Comparison of ENCODE assay signal across 8 cellular contexts in the genomic region with DNA sequence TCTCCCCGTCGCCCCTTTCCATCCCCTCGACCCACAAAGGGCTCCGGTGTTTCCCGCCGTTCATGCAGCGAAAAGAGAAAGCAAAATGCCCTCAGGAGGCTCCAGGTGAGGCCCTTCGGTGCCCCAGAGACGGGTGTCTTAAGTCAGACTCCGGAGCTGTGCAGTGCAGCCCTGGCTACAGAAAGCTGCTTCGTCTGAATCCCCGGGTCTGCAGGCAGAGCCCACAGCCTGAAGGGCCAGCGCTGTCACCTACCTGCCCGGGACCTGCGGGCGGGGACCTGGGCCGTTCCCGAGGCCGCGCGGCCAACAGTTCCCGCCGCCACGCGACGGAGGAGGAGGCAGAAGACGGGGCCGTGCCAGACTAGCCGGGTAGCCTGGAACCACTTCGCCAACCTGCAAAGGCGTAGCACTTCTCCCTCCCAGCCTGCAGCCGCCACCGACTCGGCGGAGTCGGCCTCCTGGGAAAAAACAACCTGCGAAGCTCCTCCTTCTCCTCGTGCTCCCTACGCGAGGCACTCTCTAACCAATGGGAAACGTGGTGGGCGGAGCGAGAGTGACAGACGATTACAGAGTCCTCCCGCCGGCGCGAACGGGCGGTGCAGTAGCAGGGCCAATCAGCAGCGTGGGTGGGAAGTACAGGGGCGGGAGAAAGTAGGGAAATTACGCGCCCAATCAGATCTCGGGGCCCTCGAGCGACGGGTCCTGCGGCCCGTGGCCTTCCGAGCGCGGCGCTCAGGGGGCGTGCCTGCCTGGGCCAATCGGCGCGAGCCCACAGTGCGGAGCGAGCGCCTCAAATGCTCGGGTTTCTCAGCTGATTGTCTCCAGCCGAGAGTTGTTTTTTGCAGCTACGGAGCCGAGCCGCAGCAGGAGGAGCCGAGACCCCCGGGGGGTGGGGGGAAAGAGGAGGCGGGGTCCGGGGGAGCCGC. TPM values are rescaled to one million over a fixed set of nuclear protein-coding genes. Genes with fewer than 3 reads are reported as not detected.
DNase-seq lines count a peak whose midpoint lies in the region; ATAC-seq and TF ChIP-seq lines count a peak whose summit lies in the region.

A gene with protein sequence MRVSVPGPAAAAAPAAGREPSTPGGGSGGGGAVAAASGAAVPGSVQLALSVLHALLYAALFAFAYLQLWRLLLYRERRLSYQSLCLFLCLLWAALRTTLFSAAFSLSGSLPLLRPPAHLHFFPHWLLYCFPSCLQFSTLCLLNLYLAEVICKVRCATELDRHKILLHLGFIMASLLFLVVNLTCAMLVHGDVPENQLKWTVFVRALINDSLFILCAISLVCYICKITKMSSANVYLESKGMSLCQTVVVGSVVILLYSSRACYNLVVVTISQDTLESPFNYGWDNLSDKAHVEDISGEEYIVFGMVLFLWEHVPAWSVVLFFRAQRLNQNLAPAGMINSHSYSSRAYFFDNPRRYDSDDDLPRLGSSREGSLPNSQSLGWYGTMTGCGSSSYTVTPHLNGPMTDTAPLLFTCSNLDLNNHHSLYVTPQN (plus strand): TSS at position 774 of the 926 bp plus-strand sequence. CDS start 312 bp downstream, outside the sequence.
A gene with protein sequence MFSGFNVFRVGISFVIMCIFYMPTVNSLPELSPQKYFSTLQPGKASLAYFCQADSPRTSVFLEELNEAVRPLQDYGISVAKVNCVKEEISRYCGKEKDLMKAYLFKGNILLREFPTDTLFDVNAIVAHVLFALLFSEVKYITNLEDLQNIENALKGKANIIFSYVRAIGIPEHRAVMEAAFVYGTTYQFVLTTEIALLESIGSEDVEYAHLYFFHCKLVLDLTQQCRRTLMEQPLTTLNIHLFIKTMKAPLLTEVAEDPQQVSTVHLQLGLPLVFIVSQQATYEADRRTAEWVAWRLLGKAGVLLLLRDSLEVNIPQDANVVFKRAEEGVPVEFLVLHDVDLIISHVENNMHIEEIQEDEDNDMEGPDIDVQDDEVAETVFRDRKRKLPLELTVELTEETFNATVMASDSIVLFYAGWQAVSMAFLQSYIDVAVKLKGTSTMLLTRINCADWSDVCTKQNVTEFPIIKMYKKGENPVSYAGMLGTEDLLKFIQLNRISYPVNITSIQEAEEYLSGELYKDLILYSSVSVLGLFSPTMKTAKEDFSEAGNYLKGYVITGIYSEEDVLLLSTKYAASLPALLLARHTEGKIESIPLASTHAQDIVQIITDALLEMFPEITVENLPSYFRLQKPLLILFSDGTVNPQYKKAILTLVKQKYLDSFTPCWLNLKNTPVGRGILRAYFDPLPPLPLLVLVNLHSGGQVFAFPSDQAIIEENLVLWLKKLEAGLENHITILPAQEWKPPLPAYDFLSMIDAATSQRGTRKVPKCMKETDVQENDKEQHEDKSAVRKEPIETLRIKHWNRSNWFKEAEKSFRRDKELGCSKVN (minus strand): TSS at position 443 of the 926 bp plus-strand sequence. CDS start 8,948 bp downstream, outside the sequence.

- intact Hi-C loops in CD4-positive, alpha-beta T cell (cut with DNase I, micrococcal nuclease), result loop anchor here (1.0 to 10.0 kb wide), 11 partner anchors 102 to 602 kb away; a partner anchor contains a TSS
- intact Hi-C loops in activated CD4-positive, alpha-beta memory T cell treated with anti-CD3 and anti-CD28 coated beads for 36 hours (cut with micrococcal nuclease), result loop anchor here (1.0 to 10.0 kb wide), 12 partner anchors 21 to 1888 kb away; a partner anchor contains a TSS
- intact Hi-C loops in dorsolateral prefrontal cortex (cut with DNase I), result loop anchor here (1.0 to 10.0 kb wide), 5 partner anchors 143 to 752 kb away; a partner anchor contains a TSS

- H3K9me3 ChIP-seq in CD4-positive, alpha-beta T cell (ENCODE audit: control insufficient read depth, low read length), result no peaks in the 10 kb centered on the region
- no peaks in the 10 kb centered on the region for H3K9me3 ChIP-seq in liver (ENCODE audit: control insufficient read depth in 4 of 4, low read length in 3 of 4)

- peaks cover 16% of the 10 kb centered on the region for H3K36me3 Mint-ChIP-seq in CD4-positive, alpha-beta T cell (ENCODE audit: low read depth)
- H3K36me3 Mint-ChIP-seq in activated CD4-positive, alpha-beta memory T cell treated with anti-CD3 and anti-CD28 coated beads for 36 hours, result no peaks in the 10 kb centered on the region

- POLR2A ChIA-PET in CD4-positive, alpha-beta T cell (lab: Charles Lee), result interaction anchor here (0.5 to 3.9 kb wide), 23 partner anchors 9 to 685 kb away, joined by 3 to 31 read pairs (median 5); a partner anchor contains a TSS
- POLR2A ChIA-PET in activated CD4-positive, alpha-beta memory T cell treated with anti-CD3 and anti-CD28 coated beads for 36 hours (lab: Charles Lee), result interaction anchor here (0.8 to 1.4 kb wide), 5 partner anchors 20 to 238 kb away, joined by 3 to 9 read pairs (median 4); a partner anchor contains a TSS

- H3K9ac ChIP-seq in liver (ENCODE audit: low read depth in 1 of 2, low read length in 2 of 2), result peak within 1 kb of the TSS; percentile 80 to 94

- H3K4me3 Mint-ChIP-seq in CD4-positive, alpha-beta T cell, result peak within 1 kb of the TSS; percentile 98
- peak within 1 kb of the TSS; percentile 92 for H3K4me3 Mint-ChIP-seq in activated CD4-positive, alpha-beta memory T cell treated with anti-CD3 and anti-CD28 coated beads for 36 hours

- peaks cover 15% of the 10 kb centered on the region for H3K27me3 Mint-ChIP-seq in CD4-positive, alpha-beta T cell
- H3K27me3 Mint-ChIP-seq in activated CD4-positive, alpha-beta memory T cell treated with anti-CD3 and anti-CD28 coated beads for 36 hours, result no peaks in the 10 kb centered on the region

- peak; percentile 98 to 100 (median 99) for DNase-seq in CD4-positive, alpha-beta T cell
- DNase-seq in NCI-H82 (lab: John Stamatoyannopoulos, UW) (peak; percentile 100), dorsolateral prefrontal cortex (peak; percentile 100)
- peak; percentile 100 for DNase-seq in activated CD4-positive, alpha-beta memory T cell treated with anti-CD3 and anti-CD28 coated beads for 36 hours
- DNase-seq in stimulated activated CD4-positive, alpha-beta T cell treated with anti-CD3 and anti-CD28 coated beads, Interleukin-4, amount 100 ng/mL, for 1 hour, result peak; percentile 99

- CTCF ChIA-PET in CD4-positive, alpha-beta T cell (lab: Charles Lee), result interaction anchor here (0.6 to 1.3 kb wide), 3 partner anchors 16 to 252 kb away, joined by 3 read pairs; no protein-coding TSS in a partner anchor
- CTCF ChIA-PET in activated CD4-positive, alpha-beta memory T cell treated with anti-CD3 and anti-CD28 coated beads for 36 hours (lab: Charles Lee), result interaction anchor here (0.6 to 1.3 kb wide), 5 partner anchors 9 to 252 kb away, joined by 3 to 4 read pairs (median 3); a partner anchor contains a TSS

- peak within 1 kb of the TSS; percentile 91 for H3K27ac Mint-ChIP-seq in CD4-positive, alpha-beta T cell
- H3K27ac Mint-ChIP-seq in activated CD4-positive, alpha-beta memory T cell treated with anti-CD3 and anti-CD28 coated beads for 36 hours, result peak within 1 kb of the TSS; percentile 55

- peak; percentile 37 to 42 for TF ChIP-seq RAD21 in liver (IDR thresholded peaks at IDR 0.05)

- H3K4me1 ChIP-seq in liver (ENCODE audit: control insufficient read depth in 4 of 4, insufficient read depth in 4 of 4, low read length in 3 of 4), result peaks cover 0 to 25% (median 14%) of the 10 kb centered on the region in 4 donors

- peak within 1 kb of the TSS; percentile 75 to 100 (median 95) for H3K4me3 ChIP-seq in dorsolateral prefrontal cortex
- peak within 1 kb of the TSS; percentile 83 to 84 (median 83) for H3K4me3 ChIP-seq in liver (ENCODE audit: low read depth in 1 of 3, low read length in 3 of 3)

- no peaks in the 10 kb centered on the region for H3K36me3 ChIP-seq in liver (ENCODE audit: control insufficient read depth in 4 of 4, insufficient read depth in 3 of 4, low read depth in 1 of 4, low read length in 3 of 4)

- under 1% methylated on average over 81 of the region's 81 CpGs for WGBS in liver

- H3K9me3 Mint-ChIP-seq in CD4-positive, alpha-beta T cell, result no peaks in the 10 kb centered on the region
- no peaks in the 10 kb centered on the region for H3K9me3 Mint-ChIP-seq in activated CD4-positive, alpha-beta memory T cell treated with anti-CD3 and anti-CD28 coated beads for 36 hours

- H3K27me3 ChIP-seq in CD4-positive, alpha-beta T cell (ENCODE audit: control insufficient read depth, insufficient read depth, low read length), result no peaks in the 10 kb centered on the region
- no peaks in the 10 kb centered on the region for H3K27me3 ChIP-seq in dorsolateral prefrontal cortex
- no peaks in the 10 kb centered on the region for H3K27me3 ChIP-seq in liver (ENCODE audit: control insufficient read depth in 4 of 4, insufficient read depth in 4 of 4, low read length in 3 of 4)

- H3K4me1 Mint-ChIP-seq in CD4-positive, alpha-beta T cell (ENCODE audit: low read depth), result peaks cover 39% of the 10 kb centered on the region
- peaks cover 20% of the 10 kb centered on the region for H3K4me1 Mint-ChIP-seq in activated CD4-positive, alpha-beta memory T cell treated with anti-CD3 and anti-CD28 coated beads for 36 hours (ENCODE audit: low read depth)

- ATAC-seq in CD4-positive, alpha-beta T cell (ENCODE audit: poor library complexity), result peak; percentile 85
- ATAC-seq in GM19452 (IDR thresholded peaks at IDR 0.05; ENCODE audit: unreplicated experiment) (peak; percentile 97), HG03575 (IDR thresholded peaks at IDR 0.05; ENCODE audit: extremely low read depth, insufficient number of reproducible peaks, low FRiP score, unreplicated experiment) (peak; percentile 94)

- H3K27ac ChIP-seq in CD4-positive, alpha-beta T cell (ENCODE audit: low read depth, low read length), result peak within 1 kb of the TSS; percentile 80
- H3K27ac ChIP-seq in dorsolateral prefrontal cortex (peak within 1 kb of the TSS; percentile 16 to 95 (median 88)), liver (ENCODE audit: low read depth in 1 of 2, low read length in 2 of 2) (peak within 1 kb of the TSS; percentile 74 to 88)

- no peak for TF ChIP-seq CTCF in CD4-positive, alpha-beta T cell (IDR thresholded peaks at IDR 0.05)
- TF ChIP-seq CTCF in dorsolateral prefrontal cortex (IDR thresholded peaks at IDR 0.05 in 54 of 56, conservative IDR thresholded peaks at IDR 0.05 in 2 of 56; ENCODE audit: low read depth in 1 of 56, partially characterized antibody in 56 of 56) (peak in 12 of 56 donors; percentile 2 to 48 (median 20)), liver (IDR thresholded peaks at IDR 0.05; ENCODE audit: low read depth, low read length, missing input control) (no peak)

TF ChIP-seq in liver, 16 proteins besides CTCF, POLR2A, EP300 and RAD21 (continues in another document):
- TF ChIP-seq JUND (IDR thresholded peaks at IDR 0.05) (no peak), RXRA (IDR thresholded peaks at IDR 0.05) (peak in 1 of 2 donors; percentile 41)

RNA-seq across cellular contexts. Expression of the first gene that starts in this region (rescaled TPM):
- under 1 TPM; 0.08 to 0.19 TPM for total RNA-seq in CD4-positive, alpha-beta T cell
- under 1 TPM; 0.12 to 0.19 TPM for total RNA-seq in activated CD4-positive, alpha-beta memory T cell treated with anti-CD3 and anti-CD28 coated beads for 36 hours
- total RNA-seq in dorsolateral prefrontal cortex, result 10 to 100 TPM in 119 of 120 experiments, 1 to 10 TPM in 1; 9.7 to 41.2 (median 21.6) TPM
- total RNA-seq in liver, result 1 to 10 TPM in 1 of 2 donors, under 1 TPM in 1; 0.25 to 1.3 TPM
- under 1 TPM; 0.14 to 0.42 TPM for polyA plus RNA-seq in liver

RNA-seq across cellular contexts. Expression of the second gene that starts in this region (rescaled TPM):
- 10 to 100 TPM; 10.4 to 11.4 TPM for total RNA-seq in CD4-positive, alpha-beta T cell
- total RNA-seq in activated CD4-positive, alpha-beta memory T cell treated with anti-CD3 and anti-CD28 coated beads for 36 hours, result 1 to 10 TPM; 4.3 to 4.8 TPM
- 10 to 100 TPM; 16.1 to 34.2 (median 24.0) TPM for total RNA-seq in dorsolateral prefrontal cortex
- 10 to 100 TPM in 1 of 2 donors, 1 to 10 TPM in 1; 5.2 to 16.2 TPM for total RNA-seq in liver
- polyA plus RNA-seq in liver, result 1 to 10 TPM; 2.0 to 3.0 TPM

Comparison
In these comparisons a context has a peak if more than half of its experiments do, and no peak if none do; other contexts are left out.
1. Peak in every context shown above with its lines: DNase-seq, ATAC-seq, H3K4me3 ChIP-seq and H3K27ac ChIP-seq.
2. RNA of the first gene that starts in this region (total RNA-seq): 9.7 to 41.2 TPM in dorsolateral prefrontal cortex; 0.25 to 1.3 TPM in liver, 0.12 to 0.19 TPM in activated CD4-positive, alpha-beta memory T cell treated with anti-CD3 and anti-CD28 coated beads for 36 hours and 0.08 to 0.19 TPM in CD4-positive, alpha-beta T cell; every median in the first group is over 4 times any median in the second.